In the genomic region with DNA sequence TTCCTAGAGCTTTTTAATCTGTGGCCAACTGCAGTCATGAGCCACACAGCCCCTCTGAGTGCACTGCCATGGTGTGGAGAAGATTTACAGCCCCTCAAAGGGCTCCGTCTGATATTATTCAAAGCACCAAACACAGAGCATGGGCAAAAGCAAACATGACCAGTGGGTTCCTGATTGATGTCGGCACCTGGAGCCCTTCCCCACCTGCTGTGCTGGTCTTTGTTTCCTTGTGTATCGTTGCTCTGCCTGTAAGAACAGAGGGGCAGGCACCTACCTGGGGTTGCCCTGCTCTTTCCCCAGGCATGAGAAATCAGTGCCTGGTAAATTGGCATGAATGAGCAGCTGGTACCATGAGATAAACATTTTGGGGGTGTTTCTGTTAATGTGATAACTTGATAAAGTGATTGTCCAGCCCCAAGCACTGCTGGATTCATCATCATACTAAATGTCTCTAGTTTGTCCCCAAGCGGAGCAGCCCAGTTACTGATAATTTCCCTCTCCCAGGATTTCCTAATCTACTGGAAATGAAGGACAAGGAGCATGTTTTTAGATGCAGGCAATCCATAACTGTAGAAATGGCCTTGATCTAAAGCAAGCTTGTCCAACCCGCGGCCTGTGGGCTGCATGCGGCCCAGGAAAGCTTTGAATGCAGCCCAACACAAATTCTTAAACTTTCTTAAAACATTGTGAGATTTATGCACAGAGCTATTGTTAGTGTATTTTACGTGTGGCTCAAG, we compare ENCODE assay signal across 1 cellular context.
TF ChIP-seq lines count a peak whose summit lies in the region.

No MANE protein-coding gene starts in this region.

TF ChIP-seq in HepG2, 621 proteins besides CTCF, POLR2A, EP300 and RAD21 (continued from another document):
- no peak for TF ChIP-seq JUND (CRISPR knock-in tag; IDR thresholded peaks at IDR 0.05)
- peak; percentile 40; the same call in 1 of the 2 replicates for TF ChIP-seq ZFX (CRISPR knock-in tag; IDR thresholded peaks at IDR 0.05; ENCODE audit: low read depth)
- TF ChIP-seq MAZ (IDR thresholded peaks at IDR 0.05; ENCODE audit: borderline replicate concordance, low read depth, low read length) = no peak
- no peak for TF ChIP-seq MAZ (CRISPR knock-in tag; IDR thresholded peaks at IDR 0.05; ENCODE audit: low read depth)
- TF ChIP-seq ZBTB38 (CRISPR knock-in tag; IDR thresholded peaks at IDR 0.05) = 0 out of 2 replicates have a peak, but pooled peaks have one; percentile 7
- 0 out of 2 replicates have a peak, but pooled peaks have one; percentile 46 for TF ChIP-seq ZNF678 (CRISPR knock-in tag; IDR thresholded peaks at IDR 0.05)
- TF ChIP-seq, protein P1, sequence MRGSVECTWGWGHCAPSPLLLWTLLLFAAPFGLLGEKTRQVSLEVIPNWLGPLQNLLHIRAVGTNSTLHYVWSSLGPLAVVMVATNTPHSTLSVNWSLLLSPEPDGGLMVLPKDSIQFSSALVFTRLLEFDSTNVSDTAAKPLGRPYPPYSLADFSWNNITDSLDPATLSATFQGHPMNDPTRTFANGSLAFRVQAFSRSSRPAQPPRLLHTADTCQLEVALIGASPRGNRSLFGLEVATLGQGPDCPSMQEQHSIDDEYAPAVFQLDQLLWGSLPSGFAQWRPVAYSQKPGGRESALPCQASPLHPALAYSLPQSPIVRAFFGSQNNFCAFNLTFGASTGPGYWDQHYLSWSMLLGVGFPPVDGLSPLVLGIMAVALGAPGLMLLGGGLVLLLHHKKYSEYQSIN (CRISPR knock-in tag; IDR thresholded peaks at IDR 0.05; ENCODE audit: borderline replicate concordance) = no peak
- TF ChIP-seq ZNF318 (CRISPR knock-in tag; IDR thresholded peaks at IDR 0.05) = 0 out of 2 replicates have a peak, but pooled peaks have one; percentile 46
- TF ChIP-seq, protein P2, sequence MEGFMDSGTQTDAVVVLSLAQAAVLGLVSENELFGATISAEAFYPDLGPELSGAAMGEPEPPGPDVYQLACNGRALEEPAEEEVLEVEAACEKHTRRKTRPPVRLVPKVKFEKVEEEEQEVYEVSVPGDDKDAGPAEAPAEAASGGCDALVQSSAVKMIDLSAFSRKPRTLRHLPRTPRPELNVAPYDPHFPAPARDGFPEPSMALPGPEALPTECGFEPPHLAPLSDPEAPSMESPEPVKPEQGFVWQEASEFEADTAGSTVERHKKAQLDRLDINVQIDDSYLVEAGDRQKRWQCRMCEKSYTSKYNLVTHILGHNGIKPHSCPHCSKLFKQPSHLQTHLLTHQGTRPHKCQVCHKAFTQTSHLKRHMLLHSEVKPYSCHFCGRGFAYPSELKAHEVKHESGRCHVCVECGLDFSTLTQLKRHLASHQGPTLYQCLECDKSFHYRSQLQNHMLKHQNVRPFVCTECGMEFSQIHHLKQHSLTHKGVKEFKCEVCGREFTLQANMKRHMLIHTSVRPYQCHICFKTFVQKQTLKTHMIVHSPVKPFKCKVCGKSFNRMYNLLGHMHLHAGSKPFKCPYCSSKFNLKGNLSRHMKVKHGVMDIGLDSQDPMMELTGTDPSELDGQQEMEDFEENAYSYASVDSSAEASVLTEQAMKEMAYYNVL (CRISPR knock-in tag; IDR thresholded peaks at IDR 0.05; ENCODE audit: borderline replicate concordance) = no peak
- TF ChIP-seq, protein P3, sequence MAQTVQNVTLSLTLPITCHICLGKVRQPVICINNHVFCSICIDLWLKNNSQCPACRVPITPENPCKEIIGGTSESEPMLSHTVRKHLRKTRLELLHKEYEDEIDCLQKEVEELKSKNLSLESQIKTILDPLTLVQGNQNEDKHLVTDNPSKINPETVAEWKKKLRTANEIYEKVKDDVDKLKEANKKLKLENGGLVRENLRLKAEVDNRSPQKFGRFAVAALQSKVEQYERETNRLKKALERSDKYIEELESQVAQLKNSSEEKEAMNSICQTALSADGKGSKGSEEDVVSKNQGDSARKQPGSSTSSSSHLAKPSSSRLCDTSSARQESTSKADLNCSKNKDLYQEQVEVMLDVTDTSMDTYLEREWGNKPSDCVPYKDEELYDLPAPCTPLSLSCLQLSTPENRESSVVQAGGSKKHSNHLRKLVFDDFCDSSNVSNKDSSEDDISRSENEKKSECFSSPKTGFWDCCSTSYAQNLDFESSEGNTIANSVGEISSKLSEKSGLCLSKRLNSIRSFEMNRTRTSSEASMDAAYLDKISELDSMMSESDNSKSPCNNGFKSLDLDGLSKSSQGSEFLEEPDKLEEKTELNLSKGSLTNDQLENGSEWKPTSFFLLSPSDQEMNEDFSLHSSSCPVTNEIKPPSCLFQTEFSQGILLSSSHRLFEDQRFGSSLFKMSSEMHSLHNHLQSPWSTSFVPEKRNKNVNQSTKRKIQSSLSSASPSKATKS (CRISPR knock-in tag; IDR thresholded peaks at IDR 0.05) = 0 out of 2 replicates have a peak, but pooled peaks have one; percentile 47
- peak; percentile 82; the same call in 1 of the 2 replicates for TF ChIP-seq ZNF749 (CRISPR knock-in tag; IDR thresholded peaks at IDR 0.05; ENCODE audit: borderline replicate concordance)
- TF ChIP-seq ZNF232 (CRISPR knock-in tag; IDR thresholded peaks at IDR 0.05; ENCODE audit: borderline replicate concordance) = no peak
TF ChIP-seq in HepG2: peak in this region for 39.
